4 cellular contexts compared by ENCODE assay signal in genomic region chr4:109782092-109782491, GRCh38. TPM values are rescaled to one million over a fixed set of nuclear protein-coding genes. Genes with fewer than 3 reads are reported as not detected.
"Had no signal": no experiment of that assay in that cellular context is flagged by ENCODE, and none has a peak within 500 bp of the region (broad histone marks: within the 10 kb centered on the region; RNA-seq: fewer than 3 reads in every experiment).

No MANE protein-coding gene starts in this region.

RNA-seq across cellular contexts. Expression of gene CFI, which starts 19.7 kb away (rescaled TPM):
- total RNA-seq: NCI-H460 had no signal

RNA-seq across cellular contexts. Expression of gene RRH, which starts 45.7 kb away (rescaled TPM):
- total RNA-seq: LHCN-M2, M059J, MCF 10A, NCI-H460 had no signal
